8 cellular contexts compared by ENCODE assay signal in genomic region chr2:157628282-157628531, GRCh38. TPM values are rescaled to one million over a fixed set of nuclear protein-coding genes. Genes with fewer than 3 reads are reported as not detected.
A peak's percentile ranks its signal among the peaks of the same experiment; 100 is the strongest.
DNase-seq lines count a peak whose midpoint lies in the region; ATAC-seq and TF ChIP-seq lines count a peak whose summit lies in the region.

No MANE protein-coding gene starts in this region.

- peak overlapping the region; percentile 64 for H3K4me3 Mint-ChIP-seq in osteocyte (ENCODE audit: unreplicated experiment)

- no peak overlapping the region for H3K27ac Mint-ChIP-seq in osteocyte (ENCODE audit: unreplicated experiment)

- H3K27ac ChIP-seq in Panc1 (ENCODE audit: low read length) = no peak overlapping the region

- in situ Hi-C loops in Panc1 (cut with HindIII; ENCODE audit: low pct_unique_long_range_greater_than_20kb, low sequenced_read_pairs) = no loop called here
- in situ Hi-C loops in ACHN (cut with HindIII; ENCODE audit: low pct_ligation_motif_present, low pct_unique_long_range_greater_than_20kb, low sequenced_read_pairs) = no loop called here

- peaks cover 55% of the 10 kb centered on the region for H3K27me3 Mint-ChIP-seq in osteocyte (ENCODE audit: unreplicated experiment)

- peaks cover 14% of the 10 kb centered on the region for H3K27me3 ChIP-seq in Panc1 (ENCODE audit: control insufficient read depth, insufficient read depth, low read length)

- H3K9me3 ChIP-seq in Panc1 (ENCODE audit: control insufficient read depth, insufficient read depth, low read depth, low read length) = no peaks in the 10 kb centered on the region

- no TSS peak for BruUV-seq in Panc1 (replicated peaks; lab: Mats Ljungman, UMichigan)

- H3K4me1 ChIP-seq in Panc1 (ENCODE audit: control insufficient read depth, insufficient read depth, low read length) = no peaks in the 10 kb centered on the region

- peak overlapping the region; percentile 60 for H3K4me3 ChIP-seq in AG04449 (ENCODE audit: low read depth, low read length)
- H3K4me3 ChIP-seq in Panc1 (ENCODE audit: low read depth in 2 of 2, low read length in 2 of 2) = peak overlapping the region; percentile 36 to 43
- H3K4me3 ChIP-seq in epithelial cell of proximal tubule (ENCODE audit: low read depth, low read length) = peak overlapping the region; percentile 57

- intact Hi-C loops in Panc1 (cut with micrococcal nuclease; ENCODE audit: unreplicated experiment) = loop anchor here (10.0 kb wide), 1 partner anchor 133 kb away; no protein-coding TSS in a partner anchor

- peak; percentile 4 for ATAC-seq in GM19463 (IDR thresholded peaks at IDR 0.05; ENCODE audit: unreplicated experiment)
- ATAC-seq in Panc1 = peak; percentile 32

- CTCF ChIA-PET in AG04449 (lab: Yijun Ruan, JAX) (interaction anchor here (1.0 to 2.2 kb wide), 9 partner anchors 8 to 368 kb away, joined by 3 to 4 read pairs (median 3); no protein-coding TSS in a partner anchor), Panc1 (lab: Charles Lee) (interaction anchor here (0.7 to 1.0 kb wide), 2 partner anchors 11 to 118 kb away, joined by 3 to 4 read pairs; no protein-coding TSS in a partner anchor)

- no peaks in the 10 kb centered on the region for H3K36me3 ChIP-seq in Panc1 (ENCODE audit: control insufficient read depth, insufficient read depth, low read length)

- H3K9me3 Mint-ChIP-seq in osteocyte (ENCODE audit: unreplicated experiment) = no peaks in the 10 kb centered on the region

- peaks cover 8% of the 10 kb centered on the region for H3K4me1 Mint-ChIP-seq in osteocyte (ENCODE audit: unreplicated experiment)

- DNase-seq in AG04449 (ENCODE audit: low read depth, low spot score) (no peak), Panc1 (ENCODE audit: low read depth, low spot score) (no peak), epithelial cell of proximal tubule (ENCODE audit: low read depth) (no peak), osteocyte (ENCODE audit: extremely low spot score, unreplicated experiment) (no peak), NCI-H69 (lab: John Stamatoyannopoulos, UW) (no peak), foreskin melanocyte (no peak), ACHN (no peak)

- no peaks in the 10 kb centered on the region for H3K36me3 Mint-ChIP-seq in osteocyte (ENCODE audit: unreplicated experiment)

- POLR2A ChIA-PET in AG04449 (lab: Yijun Ruan, JAX) (no interaction called here), Panc1 (lab: Charles Lee) (no interaction called here)

- TF ChIP-seq CTCF in AG04449 (IDR thresholded peaks at IDR 0.05; ENCODE audit: insufficient read depth, low read length, missing control alignments) (no peak), Panc1 (IDR thresholded peaks at IDR 0.05) (no peak), epithelial cell of proximal tubule (conservative IDR thresholded peaks at IDR 0.05; ENCODE audit: low read depth, low read length) (no peak), osteocyte (IDR thresholded peaks at IDR 0.05) (no peak)

RNA-seq across cellular contexts. Expression of gene ACVR1C, which starts 0.5 kb away (rescaled TPM):
- total RNA-seq in Panc1 (2021; ENCODE audit: unreplicated experiment) (not detected), epithelial cell of proximal tubule (0.07 and 0.23 TPM in 2 replicates), osteocyte (0.08 and 0.16 TPM in 2 replicates)
- polyA plus RNA-seq in Panc1 (2012; ENCODE audit: insufficient read length) = not detected
